15 cellular contexts compared by ENCODE assay signal in the genomic region with DNA sequence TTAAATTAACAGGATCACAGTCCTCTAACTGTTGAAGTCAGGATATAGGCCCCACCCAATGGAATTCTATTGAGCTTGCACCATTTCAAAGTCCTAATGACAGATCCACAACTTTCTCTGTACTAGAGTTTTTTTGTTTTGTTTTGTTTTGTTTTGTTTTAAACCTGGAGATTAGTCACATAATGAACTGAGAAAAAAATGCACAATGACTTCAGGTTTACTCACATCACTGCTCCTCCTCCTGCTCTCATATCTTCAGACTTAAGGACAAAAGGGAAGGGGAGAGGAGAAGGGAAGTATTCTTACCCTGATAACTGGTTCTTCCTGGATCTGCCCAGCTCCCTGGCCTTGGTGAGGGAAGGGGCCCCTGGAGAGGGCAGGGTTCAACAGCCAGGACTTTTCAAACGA.
DNase-seq lines count a peak whose midpoint lies in the region; ATAC-seq and TF ChIP-seq lines count a peak whose summit lies in the region.
"Had no signal": no experiment of that assay in that cellular context is flagged by ENCODE, and none has a peak within 500 bp of the region (broad histone marks: within the 10 kb centered on the region; RNA-seq: fewer than 3 reads in every experiment).

No MANE protein-coding gene starts in this region.

- H3K36me3 ChIP-seq in PC-3 (ENCODE audit: low read depth, low read length): no peaks in the 10 kb centered on the region; the same call in 1 of the 2 replicates

- POLR2A ChIA-PET in PC-3 (lab: Charles Lee; ENCODE audit: unreplicated experiment): no interaction called here

- H3K9me2 ChIP-seq in PC-3 (replicated peaks; ENCODE audit: low read length): no peaks in the 10 kb centered on the region

- H2AFZ ChIP-seq in PC-3 (ENCODE audit: low read length): no peak overlapping the region

- H3K27ac ChIP-seq in PC-3 (ENCODE audit: low read length) (no peak overlapping the region), epithelial cell of prostate (no peak overlapping the region)

- TF ChIP-seq CTCF in AG10803 (conservative IDR thresholded peaks at IDR 0.05; ENCODE audit: low read length): no peak
- no peak for TF ChIP-seq CTCF in PC-3 (conservative IDR thresholded peaks at IDR 0.05; ENCODE audit: low read depth, low read length)
- TF ChIP-seq CTCF in nephron (IDR thresholded peaks at IDR 0.05; ENCODE audit: unreplicated experiment in 3 of 3): no peak

- no peaks in the 10 kb centered on the region for H3F3A ChIP-seq in PC-3 (ENCODE audit: low read length, unreplicated experiment)

- H3K9me3 ChIP-seq in PC-3 (ENCODE audit: low read length): no peaks in the 10 kb centered on the region

- H3K9me3 Mint-ChIP-seq in nephron: no peaks in the 10 kb centered on the region

- CTCF ChIA-PET in PC-3 (lab: Charles Lee): no interaction called here

- H3K27ac Mint-ChIP-seq in nephron: peak overlapping the region; percentile 2 to 65 (median 6)

- peaks cover 4% of the 10 kb centered on the region for H3K27me3 Mint-ChIP-seq in nephron (ENCODE audit: low read depth)
- H3K27me3 Mint-ChIP-seq: central memory CD8-positive, alpha-beta T cell had no signal

- BruUV-seq in PC-3 (replicated peaks; lab: Mats Ljungman, UMichigan): no TSS peak

- H3K9ac ChIP-seq in PC-3 (ENCODE audit: low read length): no peak overlapping the region

- H3K79me2 ChIP-seq in PC-3 (ENCODE audit: low read length): no peaks in the 10 kb centered on the region

- peaks cover 6% of the 10 kb centered on the region; the same call in 1 of the 2 replicates for H3K4me1 ChIP-seq in PC-3 (ENCODE audit: insufficient read depth, low read length)

- H3K4me2 ChIP-seq in PC-3 (ENCODE audit: low read length): no peak overlapping the region

- H4K20me1 ChIP-seq in PC-3 (ENCODE audit: low read length): no peaks in the 10 kb centered on the region

- ATAC-seq in PC-3: peak; percentile 79
- ATAC-seq in HG03354 (IDR thresholded peaks at IDR 0.05; ENCODE audit: poor library complexity, severe bottlenecking, unreplicated experiment): no peak

- H3K4me3 ChIP-seq in AG10803 (ENCODE audit: low read length) (no peak overlapping the region), PC-3 (ENCODE audit: low read length) (no peak overlapping the region)

- H3K36me3 Mint-ChIP-seq in nephron (ENCODE audit: low read depth): no peaks in the 10 kb centered on the region

- H3K27me3 ChIP-seq in PC-3 (ENCODE audit: low read length): peaks cover 2% of the 10 kb centered on the region

- intact Hi-C loops in PC-3 (cut with micrococcal nuclease): no loop called here

- no peak overlapping the region for H3K4me3 Mint-ChIP-seq in nephron
- H3K4me3 Mint-ChIP-seq: central memory CD8-positive, alpha-beta T cell had no signal

- peaks cover 26% of the 10 kb centered on the region for H3K4me1 Mint-ChIP-seq in nephron
- H3K4me1 Mint-ChIP-seq: central memory CD8-positive, alpha-beta T cell had no signal

- peak; percentile 57 for DNase-seq in AG10803 (ENCODE audit: low read depth)
- peak; percentile 58 for DNase-seq in PC-3
- DNase-seq in epithelial cell of prostate (ENCODE audit: low read depth, low spot score): peak; percentile 6
- DNase-seq in stimulated activated CD4-positive, alpha-beta T cell treated with anti-CD3 and anti-CD28 coated beads, Interleukin-2, amount 100 ng/mL, for 48 hours: no peak
- no peak for DNase-seq in stimulated activated naive CD4-positive, alpha-beta T cell (lab: John Stamatoyannopoulos, UW)
- DNase-seq in putamen (ENCODE audit: low spot score): no peak
- DNase-seq: AML-193; GOT3; NCI-H1092; NCI-H2227 treated with DMSO at 0.1 percent for 48 hours; stimulated activated CD4-positive, alpha-beta T cell treated with anti-CD3 and anti-CD28 coated beads, Interleukin-15, amount 100 ng/mL, for 24 hours; stimulated activated CD8-positive, alpha-beta memory T cell treated with anti-CD3 and anti-CD28 coated beads, Interleukin-4, amount 100 ng/mL, for 48 hours had no signal

Comparison
In these comparisons a context has a peak if more than half of its experiments do, and no peak if none do; other contexts are left out.
1. DNase-seq: peak in AG10803 (single experiment), PC-3 (single experiment) and epithelial cell of prostate (single experiment); none in stimulated activated CD4-positive, alpha-beta T cell treated with anti-CD3 and anti-CD28 coated beads, Interleukin-2, amount 100 ng/mL, for 48 hours (0 of 2), stimulated activated naive CD4-positive, alpha-beta T cell (0 of 6) and putamen (single experiment).